Comparison of ENCODE assay signal across 22 cellular contexts in the genomic region with DNA sequence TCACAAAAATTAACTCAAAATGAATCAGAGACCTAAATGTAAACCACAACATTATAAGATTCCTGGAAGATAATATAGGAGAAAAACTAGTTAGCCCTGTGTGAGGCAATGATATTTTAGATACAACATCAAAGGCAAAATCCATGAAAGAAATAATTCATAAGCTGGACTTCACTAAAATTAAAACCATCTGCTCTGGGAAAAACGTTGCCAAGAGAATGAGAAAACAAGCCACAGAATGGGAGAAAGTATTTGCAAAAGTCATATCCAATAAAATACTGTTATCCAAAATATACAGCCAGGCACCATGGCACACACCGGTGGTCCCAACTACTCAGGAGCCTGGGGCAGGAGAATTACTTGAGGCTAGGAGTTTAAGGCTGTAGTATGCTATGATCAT.
DNase-seq lines count a peak whose midpoint lies in the region; ATAC-seq, FAIRE-seq and TF ChIP-seq lines count a peak whose summit lies in the region.
"Had no signal": no experiment of that assay in that cellular context is flagged by ENCODE, and none has a peak within 500 bp of the region (broad histone marks: within the 10 kb centered on the region; RNA-seq: fewer than 3 reads in every experiment).

No MANE protein-coding gene starts in this region.

- no peak overlapping the region for H2AK5ac ChIP-seq in H9 (ENCODE audit: insufficient read length, low read length)

- no peak for ATAC-seq in naive thymus-derived CD8-positive, alpha-beta T cell
- ATAC-seq: GM23338, HCT116 had no signal

- no peak overlapping the region for H2BK15ac ChIP-seq in H9 (ENCODE audit: low read depth, low read length)

- no peak overlapping the region for H4K5ac ChIP-seq in H9 (ENCODE audit: insufficient read length, low read depth, low read length)

- H3K56ac ChIP-seq in H9 (ENCODE audit: insufficient read length, low read depth, low read length), result no peak overlapping the region

- H3K4me3 Mint-ChIP-seq in astrocyte (ENCODE audit: unreplicated experiment) (no peak overlapping the region), H9 (no peak overlapping the region)
- H3K4me3 Mint-ChIP-seq in naive thymus-derived CD8-positive, alpha-beta T cell, result no peak overlapping the region
- H3K4me3 Mint-ChIP-seq: GM23338 had no signal

- H3K4me1 ChIP-seq in astrocyte (ENCODE audit: insufficient read depth, low read length), result no peaks in the 10 kb centered on the region
- H3K4me1 ChIP-seq in H9 (ENCODE audit: insufficient read depth, low read length), result no peaks in the 10 kb centered on the region
- H3K4me1 ChIP-seq in effector memory CD4-positive, alpha-beta T cell (ENCODE audit: control insufficient read depth, insufficient read depth, low read length, poor library complexity, severe bottlenecking), result no peaks in the 10 kb centered on the region

- H3K4me1 Mint-ChIP-seq in astrocyte (ENCODE audit: low read depth, unreplicated experiment) (no peaks in the 10 kb centered on the region), H9 (no peaks in the 10 kb centered on the region)
- no peaks in the 10 kb centered on the region for H3K4me1 Mint-ChIP-seq in naive thymus-derived CD8-positive, alpha-beta T cell
- H3K4me1 Mint-ChIP-seq: GM23338 had no signal

- H2BK5ac ChIP-seq in H9 (ENCODE audit: insufficient read length, low read length), result no peak overlapping the region

- no peak overlapping the region for H3K4me3 ChIP-seq in astrocyte (ENCODE audit: insufficient read depth, low read depth, low read length)
- H3K4me3 ChIP-seq in fibroblast of the aortic adventitia (ENCODE audit: low read depth, low read length), result no peak overlapping the region
- no peak overlapping the region for H3K4me3 ChIP-seq in effector memory CD4-positive, alpha-beta T cell (ENCODE audit: insufficient read depth, low read depth, low read length, poor library complexity, severe bottlenecking)
- H3K4me3 ChIP-seq: GM23338, Peyer's patch had no signal

- peaks cover 21% of the 10 kb centered on the region for H3K27me3 Mint-ChIP-seq in astrocyte (ENCODE audit: low read depth, unreplicated experiment)
- H3K27me3 Mint-ChIP-seq in naive thymus-derived CD8-positive, alpha-beta T cell, result peaks cover 0 to 16% (median 0%) of the 10 kb centered on the region in 5 donors
- H3K27me3 Mint-ChIP-seq in H9 (ENCODE audit: low read depth), result peaks cover 3% of the 10 kb centered on the region

- no peak overlapping the region for H2BK20ac ChIP-seq in H9 (ENCODE audit: low read depth, low read length, poor library complexity, severe bottlenecking)

- H3K36me3 ChIP-seq in astrocyte (ENCODE audit: insufficient read depth, low read length), result no peaks in the 10 kb centered on the region
- H3K36me3 ChIP-seq in effector memory CD4-positive, alpha-beta T cell (ENCODE audit: control insufficient read depth, insufficient read depth, low read length), result no peaks in the 10 kb centered on the region
- H3K36me3 ChIP-seq: Peyer's patch had no signal

- H3K4me2 ChIP-seq in astrocyte (ENCODE audit: low read length) (no peak overlapping the region), H9 (ENCODE audit: insufficient read depth, insufficient read length, low read length) (no peak overlapping the region)
- H3K4me2 ChIP-seq: GM23338 had no signal

- H2AFZ ChIP-seq in astrocyte (ENCODE audit: low read depth, low read length) (no peak overlapping the region), H9 (ENCODE audit: low read length) (no peak overlapping the region)
- H2AFZ ChIP-seq: GM23338 had no signal

- H4K20me1 ChIP-seq in astrocyte (ENCODE audit: insufficient read depth, low read length) (no peaks in the 10 kb centered on the region), H9 (ENCODE audit: control insufficient read depth, insufficient read depth, insufficient read length) (no peaks in the 10 kb centered on the region)

- WGBS in H9 (ENCODE audit: extremely low coverage, insufficient read length, low lambda C conversion rate), result no CpG with 5 or more reads among the region's 2 CpGs

- H3K27me3 ChIP-seq in astrocyte (ENCODE audit: insufficient read depth, low read length), result peaks cover 8% of the 10 kb centered on the region
- H3K27me3 ChIP-seq in H9 (ENCODE audit: insufficient read depth, low read length), result no peaks in the 10 kb centered on the region
- no peaks in the 10 kb centered on the region for H3K27me3 ChIP-seq in effector memory CD4-positive, alpha-beta T cell (replicated peaks; ENCODE audit: control insufficient read depth, insufficient read depth, low read length, poor library complexity, severe bottlenecking)
- H3K27me3 ChIP-seq: Peyer's patch had no signal

- no peaks in the 10 kb centered on the region for H3K79me2 ChIP-seq in astrocyte (ENCODE audit: insufficient read depth, low read length)
- H3K79me2 ChIP-seq in H9 (ENCODE audit: insufficient read depth, low read length), result no peaks in the 10 kb centered on the region

- no peak overlapping the region for H4K8ac ChIP-seq in H9 (replicated peaks; ENCODE audit: insufficient read length, low read depth, low read length)

- H3K27ac ChIP-seq in astrocyte (ENCODE audit: low read depth, low read length) (no peak overlapping the region), H9 (ENCODE audit: insufficient read length, low read depth, low read length) (no peak overlapping the region)
- H3K27ac ChIP-seq in effector memory CD4-positive, alpha-beta T cell (ENCODE audit: insufficient read depth, low read length, poor library complexity, severe bottlenecking), result no peak overlapping the region
- H3K27ac ChIP-seq: C4-2B, Peyer's patch had no signal

- no peak overlapping the region for H3K23ac ChIP-seq in H9 (ENCODE audit: insufficient read length, low read depth, low read length)

- H3K9me3 ChIP-seq in astrocyte (ENCODE audit: insufficient read depth, low read depth, low read length), result no peaks in the 10 kb centered on the region
- H3K9me3 ChIP-seq in H9 (ENCODE audit: control insufficient read depth, low read depth, low read length), result no peaks in the 10 kb centered on the region
- H3K9me3 ChIP-seq in effector memory CD4-positive, alpha-beta T cell (ENCODE audit: control insufficient read depth, low read length), result no peaks in the 10 kb centered on the region
- H3K9me3 ChIP-seq: Peyer's patch had no signal

- no peak overlapping the region for H3K4ac ChIP-seq in H9 (ENCODE audit: low read depth, low read length)

- no peaks in the 10 kb centered on the region for H3K23me2 ChIP-seq in H9 (ENCODE audit: insufficient read length, low read depth, low read length, poor library complexity, severe bottlenecking)

- H3K36me3 Mint-ChIP-seq in astrocyte (ENCODE audit: low read depth, unreplicated experiment) (no peaks in the 10 kb centered on the region), H9 (ENCODE audit: insufficient read depth in 1 of 3, low read depth in 3 of 3) (no peaks in the 10 kb centered on the region; a peak in 1 of 7 replicates)
- H3K36me3 Mint-ChIP-seq in naive thymus-derived CD8-positive, alpha-beta T cell, result no peaks in the 10 kb centered on the region

- no peak overlapping the region for H2BK120ac ChIP-seq in H9 (ENCODE audit: low read depth, low read length, poor library complexity, severe bottlenecking)

- no peak overlapping the region for H3K9ac ChIP-seq in astrocyte (ENCODE audit: low read length)
- H3K9ac ChIP-seq in H9 (ENCODE audit: extremely low read depth, insufficient read length, low read length), result no peak overlapping the region

- H3K14ac ChIP-seq in H9 (ENCODE audit: insufficient read depth, low read length), result no peak overlapping the region

- FAIRE-seq in astrocyte (lab: Jason Lieb, UNC), result no peak
- FAIRE-seq: A204.1 had no signal

- H3T11ph ChIP-seq in H9 (ENCODE audit: low read length), result no peak overlapping the region

- POLR2A ChIA-PET in naive thymus-derived CD8-positive, alpha-beta T cell (lab: Charles Lee), result no interaction called here

- DNase-seq in AG09319 (ENCODE audit: extremely low read depth, low read depth) (peak; percentile 52), GM04504 (ENCODE audit: low read depth) (peak; percentile 30), astrocyte (ENCODE audit: low read depth) (peak; percentile 20), fibroblast of the aortic adventitia (ENCODE audit: low read depth) (peak; percentile 82), H9 (no peak), SHP77 (lab: John Stamatoyannopoulos, UW) (no peak)
- DNase-seq in naive thymus-derived CD8-positive, alpha-beta T cell, result no peak
- no peak for DNase-seq in effector memory CD4-positive, alpha-beta T cell
- DNase-seq: DMS79 treated with DMSO at 0.1 percent for 48 hours; NCI-H1092 treated with DMSO at 0.1 percent for 48 hours; NCI-H146; NCI-H2081; NCI-H2171 treated with DMSO at 0.1 percent for 48 hours; NCI-H446 treated with DMSO at 0.1 percent for 48 hours; NCI-H748 treated with DMSO at 0.1 percent for 48 hours; NK-92 treated with Interleukin-12 subunit alpha and Interleukin-12 subunit beta, amount 100 ng/mL, for 24 hours; Peyer's patch; Right ventricle myocardium superior had no signal

- H3K9me3 Mint-ChIP-seq in astrocyte (ENCODE audit: unreplicated experiment) (peaks cover 5% of the 10 kb centered on the region), H9 (peaks cover 2 to 10% of the 10 kb centered on the region in 2 experiments; a peak in 3 of 5 replicates)
- peaks cover 0 to 14% (median 0%) of the 10 kb centered on the region in 9 donors for H3K9me3 Mint-ChIP-seq in naive thymus-derived CD8-positive, alpha-beta T cell

- no peak overlapping the region for H3K18ac ChIP-seq in H9 (ENCODE audit: insufficient read length, low read depth, low read length)

- no peak overlapping the region for H2BK12ac ChIP-seq in H9 (ENCODE audit: insufficient read length, low read depth, low read length)

- TF ChIP-seq CTCF in AG09319 (IDR thresholded peaks at IDR 0.05; ENCODE audit: low read depth, low read length), result no peak
- no peak for TF ChIP-seq CTCF in astrocyte (IDR thresholded peaks at IDR 0.05; ENCODE audit: insufficient read depth, low read depth, low read length)
- no peak for TF ChIP-seq CTCF in fibroblast of the aortic adventitia (IDR thresholded peaks at IDR 0.05; ENCODE audit: insufficient read depth, low read length)
- TF ChIP-seq CTCF in H9 (conservative IDR thresholded peaks at IDR 0.05), result no peak

- no peak overlapping the region for H4K91ac ChIP-seq in H9 (ENCODE audit: insufficient read length, low read depth, low read length)

- no peaks in the 10 kb centered on the region for H3K79me1 ChIP-seq in H9 (ENCODE audit: insufficient read depth, low read depth, low read length, poor library complexity, severe bottlenecking)

- H3K27ac Mint-ChIP-seq in astrocyte (ENCODE audit: unreplicated experiment) (no peak overlapping the region), H9 (no peak overlapping the region)
- no peak overlapping the region for H3K27ac Mint-ChIP-seq in naive thymus-derived CD8-positive, alpha-beta T cell
- H3K27ac Mint-ChIP-seq: GM23338 had no signal

Comparison
In these comparisons a context has a peak if more than half of its experiments do, and no peak if none do; other contexts are left out.
1. DNase-seq: peak in AG09319 (single experiment), GM04504 (single experiment), astrocyte (single experiment) and fibroblast of the aortic adventitia (single experiment); none in naive thymus-derived CD8-positive, alpha-beta T cell (0 of 10), H9 (single experiment), SHP77 (0 of 2) and effector memory CD4-positive, alpha-beta T cell (0 of 3).